Comparison of ENCODE assay signal across 15 cellular contexts in genomic region chr19:18697680-18698079, GRCh38. TPM values are rescaled to one million over a fixed set of nuclear protein-coding genes. Genes with fewer than 3 reads are reported as not detected.
DNase-seq lines count a peak whose midpoint lies in the region; TF ChIP-seq lines count a peak whose summit lies in the region.
"Had no signal": no experiment of that assay in that cellular context is flagged by ENCODE, and none has a peak within 500 bp of the region (broad histone marks: within the 10 kb centered on the region; RNA-seq: fewer than 3 reads in every experiment).

No MANE protein-coding gene starts in this region.

- H2BK12ac ChIP-seq in neuronal stem cell (ENCODE audit: low read length) = no peak overlapping the region

- H3K18ac ChIP-seq in neuronal stem cell (ENCODE audit: low read length) = no peak overlapping the region

- peak overlapping the region; percentile 72 for H2BK5ac ChIP-seq in neuronal stem cell (ENCODE audit: low read length)

- peak; percentile 68; the same call in 1 of the 2 replicates for TF ChIP-seq EP300 in Ishikawa (IDR thresholded peaks at IDR 0.05; ENCODE audit: borderline replicate concordance)

- H3K27me3 ChIP-seq in neuronal stem cell (ENCODE audit: control insufficient read depth in 3 of 3, insufficient read depth in 3 of 3, low read depth in 1 of 3, low read length in 3 of 3) = no peaks in the 10 kb centered on the region
- H3K27me3 ChIP-seq: esophagus squamous epithelium, hepatocyte, Peyer's patch had no signal

- peaks cover 19% of the 10 kb centered on the region for H3K4me1 Mint-ChIP-seq in activated T-helper 2 cell treated with anti-CD3 and anti-CD28 coated beads, Interferon-gamma antibody, Interleukin-2, Interleukin-4, amounts not matched to agents 10 μg/mL and 5 μg/mL and 100 μg/mL, durations not matched to agents 14 hours and 24 hours and 36 hours (ENCODE audit: low read depth)

- intact Hi-C loops in activated T-helper 2 cell treated with anti-CD3 and anti-CD28 coated beads, Interferon-gamma antibody, Interleukin-2, Interleukin-4, amounts not matched to agents 10 μg/mL and 5 μg/mL and 100 μg/mL, durations not matched to agents 14 hours and 24 hours and 36 hours (cut with micrococcal nuclease) = no loop called here

- no peak overlapping the region for H2AFZ ChIP-seq in neuronal stem cell (ENCODE audit: low read length)
- H2AFZ ChIP-seq: hepatocyte had no signal

- H3K4me3 ChIP-seq in neuronal stem cell (ENCODE audit: low read length in 2 of 2) = peak overlapping the region in 1 of 2 donors; percentile 9
- H3K4me3 ChIP-seq: esophagus squamous epithelium, hepatocyte, Peyer's patch had no signal

- H3K9me3 ChIP-seq in neuronal stem cell (replicated peaks in 1 of 2; ENCODE audit: control insufficient read depth in 2 of 2, insufficient read depth in 1 of 2, low read depth in 1 of 2, low read length in 2 of 2) = peaks cover 0 to 3% of the 10 kb centered on the region in 2 donors
- H3K9me3 ChIP-seq: Caco-2, esophagus squamous epithelium, Peyer's patch had no signal

- no peak overlapping the region for H2BK120ac ChIP-seq in neuronal stem cell (ENCODE audit: low read depth, low read length)

- no peak overlapping the region for H3K27ac Mint-ChIP-seq in activated T-helper 2 cell treated with anti-CD3 and anti-CD28 coated beads, Interferon-gamma antibody, Interleukin-2, Interleukin-4, amounts not matched to agents 10 μg/mL and 5 μg/mL and 100 μg/mL, durations not matched to agents 14 hours and 24 hours and 36 hours
- H3K27ac Mint-ChIP-seq: activated T-helper 1 cell treated with anti-CD3 and anti-CD28 coated beads, Interleukin-12 subunit alpha, Interleukin-12 subunit beta, Interleukin-2, Interleukin-4 antibody, amounts not matched to agents 30 ng/mL and 10 ng/mL and 1 ng/mL, durations not matched to agents 14 hours and 24 hours and 36 hours; T-helper 2 cell treated with Interferon-gamma antibody and Interleukin-4, amounts not matched to agents 5 μg/mL and 100 μg/mL, for 36 hours had no signal

- DNase-seq in DMS 273 treated with DMSO at 0.1 percent for 48 hours (lab: John Stamatoyannopoulos, UW) (peak; percentile 14), SHP77 (lab: John Stamatoyannopoulos, UW) (peak; percentile 28 to 51), neuronal stem cell (ENCODE audit: low spot score) (no peak), AG08396 (ENCODE audit: low spot score) (no peak)
- no peak for DNase-seq in stimulated activated CD4-positive, alpha-beta T cell treated with anti-CD3 and anti-CD28 coated beads, Interleukin-2, amount 100 ng/mL, for 24 hours
- DNase-seq in activated T-helper 2 cell treated with anti-CD3 and anti-CD28 coated beads, Interferon-gamma antibody, Interleukin-2, Interleukin-4, amounts not matched to agents 10 μg/mL and 5 μg/mL and 100 μg/mL, durations not matched to agents 14 hours and 24 hours and 36 hours (ENCODE audit: low spot score) = no peak
- DNase-seq: Caco-2, cortex of kidney, esophagus squamous epithelium, NCI-H187, Peyer's patch had no signal

- H4K8ac ChIP-seq in neuronal stem cell (ENCODE audit: low read depth, low read length) = no peak overlapping the region

- no CpG with 5 or more reads among the region's 3 CpGs for WGBS in neuronal stem cell (ENCODE audit: extremely low coverage in 2 of 2, insufficient read length in 2 of 2, insufficient replicate concordance in 1 of 2), 2 donors

- H3K23ac ChIP-seq in neuronal stem cell (ENCODE audit: low read depth, low read length, poor library complexity) = peak overlapping the region; percentile 34

- no peak overlapping the region for H4K91ac ChIP-seq in neuronal stem cell (ENCODE audit: low read depth, low read length, poor library complexity)

- H3K4me1 ChIP-seq in neuronal stem cell (ENCODE audit: control insufficient read depth in 2 of 2, insufficient read depth in 1 of 2, low read depth in 1 of 2, low read length in 2 of 2) = peaks cover 7 to 20% of the 10 kb centered on the region in 2 donors
- H3K4me1 ChIP-seq: Caco-2 had no signal

- TF ChIP-seq RAD21 in Ishikawa (IDR thresholded peaks at IDR 0.05; ENCODE audit: low read depth) = no peak

- H3K9me3 Mint-ChIP-seq in activated T-helper 2 cell treated with anti-CD3 and anti-CD28 coated beads, Interferon-gamma antibody, Interleukin-2, Interleukin-4, amounts not matched to agents 10 μg/mL and 5 μg/mL and 100 μg/mL, durations not matched to agents 14 hours and 24 hours and 36 hours = no peaks in the 10 kb centered on the region
- H3K9me3 Mint-ChIP-seq: activated T-helper 1 cell treated with anti-CD3 and anti-CD28 coated beads, Interleukin-12 subunit alpha, Interleukin-12 subunit beta, Interleukin-2, Interleukin-4 antibody, amounts not matched to agents 30 ng/mL and 10 ng/mL and 1 ng/mL, durations not matched to agents 14 hours and 24 hours and 36 hours; T-helper 2 cell treated with Interferon-gamma antibody and Interleukin-4, amounts not matched to agents 5 μg/mL and 100 μg/mL, for 36 hours had no signal

- H3K27me3 Mint-ChIP-seq in activated T-helper 2 cell treated with anti-CD3 and anti-CD28 coated beads, Interferon-gamma antibody, Interleukin-2, Interleukin-4, amounts not matched to agents 10 μg/mL and 5 μg/mL and 100 μg/mL, durations not matched to agents 14 hours and 24 hours and 36 hours (ENCODE audit: low read depth) = peaks cover 3% of the 10 kb centered on the region

- H3K4me3 Mint-ChIP-seq in activated T-helper 2 cell treated with anti-CD3 and anti-CD28 coated beads, Interferon-gamma antibody, Interleukin-2, Interleukin-4, amounts not matched to agents 10 μg/mL and 5 μg/mL and 100 μg/mL, durations not matched to agents 14 hours and 24 hours and 36 hours (ENCODE audit: low read depth) = no peak overlapping the region
- H3K4me3 Mint-ChIP-seq: activated T-helper 1 cell treated with anti-CD3 and anti-CD28 coated beads, Interleukin-12 subunit alpha, Interleukin-12 subunit beta, Interleukin-2, Interleukin-4 antibody, amounts not matched to agents 30 ng/mL and 10 ng/mL and 1 ng/mL, durations not matched to agents 14 hours and 24 hours and 36 hours; T-helper 2 cell treated with Interferon-gamma antibody and Interleukin-4, amounts not matched to agents 5 μg/mL and 100 μg/mL, for 36 hours had no signal

- peaks cover 0 to 4% of the 10 kb centered on the region in 2 donors for H3K36me3 ChIP-seq in neuronal stem cell (replicated peaks in 1 of 2; ENCODE audit: control insufficient read depth in 2 of 2, insufficient read depth in 2 of 2, low read length in 2 of 2)
- H3K36me3 ChIP-seq: esophagus squamous epithelium, Peyer's patch had no signal

- peaks cover 9% of the 10 kb centered on the region for H3K79me1 ChIP-seq in neuronal stem cell (ENCODE audit: low read depth, low read length)

- H3K14ac ChIP-seq in neuronal stem cell (ENCODE audit: low read length) = peak overlapping the region; percentile 51

- no peak overlapping the region for H2AK5ac ChIP-seq in neuronal stem cell (ENCODE audit: low read depth, low read length)

- H2BK15ac ChIP-seq in neuronal stem cell (ENCODE audit: low read length) = no peak overlapping the region

- H3K36me3 Mint-ChIP-seq in activated T-helper 2 cell treated with anti-CD3 and anti-CD28 coated beads, Interferon-gamma antibody, Interleukin-2, Interleukin-4, amounts not matched to agents 10 μg/mL and 5 μg/mL and 100 μg/mL, durations not matched to agents 14 hours and 24 hours and 36 hours (ENCODE audit: low read depth) = no peaks in the 10 kb centered on the region

- H3K27ac ChIP-seq in neuronal stem cell (replicated peaks; ENCODE audit: low read length) = no peak overlapping the region
- H3K27ac ChIP-seq: esophagus squamous epithelium, hepatocyte, Peyer's patch had no signal

- no peak overlapping the region for H3K4ac ChIP-seq in neuronal stem cell (ENCODE audit: low read length)

- peak overlapping the region; percentile 50 for H3K9ac ChIP-seq in neuronal stem cell (ENCODE audit: low read depth, low read length, poor library complexity)

- H3K4me2 ChIP-seq in neuronal stem cell (ENCODE audit: insufficient read depth, low read length, poor library complexity, severe bottlenecking) = no peak overlapping the region
- H3K4me2 ChIP-seq: hepatocyte had no signal

TF ChIP-seq in Ishikawa, 13 proteins besides CTCF, POLR2A, EP300 and RAD21:
- peak; percentile 90 for TF ChIP-seq NFIC (IDR thresholded peaks at IDR 0.05)
- TF ChIP-seq TCF12 (IDR thresholded peaks at IDR 0.05; ENCODE audit: low read depth) = peak; percentile 92
- peak; percentile 41; the same call in 1 of the 2 replicates for TF ChIP-seq MAX (IDR thresholded peaks at IDR 0.05)
- no peak for TF ChIP-seq ZBTB7A (IDR thresholded peaks at IDR 0.05; ENCODE audit: low read depth)
- no peak for TF ChIP-seq EGR1 (IDR thresholded peaks at IDR 0.05)

RNA-seq across cellular contexts. Expression of gene CRTC1, which starts 14.2 kb away (rescaled TPM):
- polyA plus RNA-seq in neuronal stem cell (2013, experiment 1 of 2) = 17.4 TPM
- polyA plus RNA-seq in neuronal stem cell (2013, experiment 2 of 2) = 17.8 TPM
- total RNA-seq in activated T-helper 2 cell treated with anti-CD3 and anti-CD28 coated beads, Interferon-gamma antibody, Interleukin-2, Interleukin-4, amounts not matched to agents 10 μg/mL and 5 μg/mL and 100 μg/mL, durations not matched to agents 14 hours and 24 hours and 36 hours = 6.4 and 7.0 TPM in 2 replicates

Comparison
In these comparisons a context has a peak if more than half of its experiments do, and no peak if none do; other contexts are left out.
1. DNase-seq: peak in DMS 273 treated with DMSO at 0.1 percent for 48 hours (single experiment) and SHP77 (2 of 2); none in neuronal stem cell (single experiment), stimulated activated CD4-positive, alpha-beta T cell treated with anti-CD3 and anti-CD28 coated beads, Interleukin-2, amount 100 ng/mL, for 24 hours (0 of 2), activated T-helper 2 cell treated with anti-CD3 and anti-CD28 coated beads, Interferon-gamma antibody, Interleukin-2, Interleukin-4, amounts not matched to agents 10 μg/mL and 5 μg/mL and 100 μg/mL, durations not matched to agents 14 hours and 24 hours and 36 hours (single experiment) and AG08396 (single experiment).